ENCODE assay signal across 8 cellular contexts in the genomic region with DNA sequence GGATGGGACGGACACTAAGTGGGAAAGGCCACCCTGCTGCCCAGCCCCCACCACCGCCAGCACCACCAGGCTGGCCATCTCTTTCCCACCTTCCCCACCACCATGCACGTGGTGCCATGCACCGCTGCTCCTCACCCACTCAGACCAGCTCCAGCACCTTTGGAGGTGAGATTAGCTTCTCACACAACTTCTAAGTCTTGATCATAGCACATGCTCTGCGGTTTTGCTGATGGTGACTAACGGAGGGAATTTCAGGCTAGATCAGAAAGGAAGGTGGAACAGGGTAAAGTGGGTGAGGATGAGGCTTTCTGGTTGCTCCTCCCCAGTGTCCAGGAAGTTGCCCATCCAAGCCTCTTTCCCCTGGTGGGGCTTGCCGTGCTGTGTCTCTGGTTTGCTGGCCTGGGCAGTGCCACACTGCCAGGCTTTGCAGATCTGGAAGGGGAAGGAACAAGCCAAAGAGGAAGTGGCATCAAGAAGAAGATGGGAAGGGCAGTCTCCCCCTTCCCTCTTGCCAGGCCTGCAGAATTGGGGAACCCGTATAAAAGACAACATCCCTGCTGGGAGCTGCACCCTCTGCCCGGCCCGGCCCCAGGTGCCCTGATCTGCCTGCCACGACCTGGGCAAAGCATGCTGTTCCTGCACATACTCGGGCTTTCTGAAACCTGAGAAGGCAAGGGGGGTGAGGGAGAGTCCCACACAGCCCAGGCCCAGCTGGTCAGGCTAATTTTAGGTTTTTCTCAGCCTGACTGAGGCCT. TPM values are rescaled to one million over a fixed set of nuclear protein-coding genes. Genes with fewer than 3 reads are reported as not detected.
DNase-seq lines count a peak whose midpoint lies in the region; ATAC-seq lines count a peak whose summit lies in the region.

No MANE protein-coding gene starts in this region.

- peak; percentile 42 for DNase-seq in EH (ENCODE audit: low read depth)
- DNase-seq in SW480 (ENCODE audit: low spot score), result peak; percentile 51
- DNase-seq in cardiac septum (ENCODE audit: low spot score), result peak; percentile 78
- no peak for DNase-seq in NCI-H226
- DNase-seq in NCI-H1417 (lab: John Stamatoyannopoulos, UW), result no peak

- intact Hi-C loops in cardiac septum (cut with DNase I), result no loop called here

- H3K27ac ChIP-seq in temporal lobe (ENCODE audit: low read depth, low read length), result peak overlapping the region; percentile 19

- peak; percentile 70 for ATAC-seq in GM19395 (IDR thresholded peaks at IDR 0.05; ENCODE audit: unreplicated experiment)
- ATAC-seq in HG03342 (IDR thresholded peaks at IDR 0.05; ENCODE audit: unreplicated experiment), result peak; percentile 52

RNA-seq across cellular contexts. Expression of gene CAB39, which starts 44.3 kb away (rescaled TPM):
- total RNA-seq in cardiac septum (75.1 TPM), temporal lobe (88.3 TPM)

Comparison
In these comparisons a context has a peak if more than half of its experiments do, and no peak if none do; other contexts are left out.
1. DNase-seq: peak in EH (single experiment), SW480 (single experiment) and cardiac septum (single experiment); none in NCI-H226 (single experiment) and NCI-H1417 (0 of 3).